Comparison of ENCODE assay signal across 1 cellular context in genomic region chr12:9163392-9163791, GRCh38.
TF ChIP-seq lines count a peak whose summit lies in the region.

No MANE protein-coding gene starts in this region.

TF ChIP-seq in HepG2, 621 proteins besides CTCF, POLR2A, EP300 and RAD21:
- TF ChIP-seq CSRNP2 (CRISPR knock-in tag; conservative IDR thresholded peaks at IDR 0.05; ENCODE audit: low read depth): no peak
- TF ChIP-seq ZBTB4 (CRISPR knock-in tag; IDR thresholded peaks at IDR 0.05; ENCODE audit: borderline replicate concordance): no peak
- no peak for TF ChIP-seq ZNF7 (CRISPR knock-in tag; IDR thresholded peaks at IDR 0.05)
TF ChIP-seq in HepG2: peak in this region for 0.
